In the genomic region with DNA sequence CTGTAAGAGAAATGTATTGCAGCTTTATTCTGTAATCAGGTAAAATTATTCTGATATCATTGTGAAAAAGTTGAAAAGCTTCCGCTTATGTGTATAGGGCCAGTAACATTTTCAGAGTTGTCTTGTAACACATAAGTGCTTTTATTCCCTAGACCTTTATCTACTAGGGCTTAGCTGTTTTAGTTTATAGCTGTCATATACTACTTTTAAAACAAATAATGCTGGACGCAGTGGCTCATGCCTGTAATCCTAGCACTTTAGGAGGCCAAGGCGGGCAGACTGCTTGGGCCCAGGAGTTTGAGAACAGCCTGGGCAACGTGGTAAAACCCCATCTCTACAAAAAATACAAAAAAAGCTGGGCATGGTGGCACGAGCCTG, we compare ENCODE assay signal across 21 cellular contexts.
"Had no signal": no experiment of that assay in that cellular context is flagged by ENCODE, and none has a peak within 500 bp of the region (broad histone marks: within the 10 kb centered on the region; RNA-seq: fewer than 3 reads in every experiment).

No MANE protein-coding gene starts in this region.

- H3K9me3 ChIP-seq: esophagus muscularis mucosa, gastroesophageal sphincter, heart left ventricle, left lung, lower lobe of right lung had no signal

- H3K27ac ChIP-seq: coronary artery, dorsolateral prefrontal cortex, esophagus muscularis mucosa, foreskin keratinocyte, gastroesophageal sphincter, heart left ventricle, hepatocyte, left lung, lower lobe of right lung had no signal

- ATAC-seq: foreskin keratinocyte, gastroesophageal sphincter, heart left ventricle, left lung, left ventricle myocardium superior, lower lobe of right lung had no signal

- H3K4me3 ChIP-seq: coronary artery, dorsolateral prefrontal cortex, esophagus muscularis mucosa, gastroesophageal sphincter, heart left ventricle, hepatocyte, left lung, lower lobe of right lung had no signal

- DNase-seq: dermis blood vessel endothelial cell; dorsolateral prefrontal cortex; effector CD4-positive, alpha-beta T cell; effector memory CD4-positive, alpha-beta T cell; foreskin keratinocyte; heart left ventricle; hypothalamus; immature natural killer cell; islet precursor cell; kidney; kidney glomerular epithelial cell; left lung; left ventricle myocardium superior; lower lobe of right lung; mesenchymal stem cell had no signal

- H3K27me3 ChIP-seq: dorsolateral prefrontal cortex, esophagus muscularis mucosa, foreskin keratinocyte, gastroesophageal sphincter, heart left ventricle, hepatocyte, left lung had no signal

- H3K4me1 ChIP-seq: foreskin keratinocyte, gastroesophageal sphincter, left lung, lower lobe of right lung had no signal

- FAIRE-seq: endothelial cell of umbilical vein, frontal cortex, kidney had no signal
